In genomic region chr7:29405891-29406290, GRCh38 we compare ENCODE assay signal across 22 cellular contexts.
DNase-seq lines count a peak whose midpoint lies in the region; ATAC-seq and TF ChIP-seq lines count a peak whose summit lies in the region.
"Had no signal": no experiment of that assay in that cellular context is flagged by ENCODE, and none has a peak within 500 bp of the region (broad histone marks: within the 10 kb centered on the region; RNA-seq: fewer than 3 reads in every experiment).

No MANE protein-coding gene starts in this region.

- DNase-seq in HuH-7 (ENCODE audit: low spot score), result peak; percentile 45
- no peak for DNase-seq in hepatocyte (ENCODE audit: low spot score)
- DNase-seq in mucosa of descending colon, result no peak
- DNase-seq in DMS153 treated with DMSO at 0.1 percent for 48 hours (lab: John Stamatoyannopoulos, UW; ENCODE audit: unreplicated experiment), result no peak
- no peak for DNase-seq in HCEC 1CT
- DNase-seq: BE2C; DMS79 treated with DMSO at 0.1 percent for 48 hours; GM23248; KG1; NCI-H1092; NCI-H1436; NCI-H2029; NCI-H345; NCI-H524; NCI-H774; NK-92 treated with Interleukin-12 subunit alpha and Interleukin-12 subunit beta, amount 100 ng/mL, for 24 hours; Peyer's patch had no signal

- H3K27me3 ChIP-seq in hepatocyte, result no peaks in the 10 kb centered on the region
- H3K27me3 ChIP-seq: Peyer's patch had no signal

- H3K9me2 ChIP-seq in hepatocyte (replicated peaks; ENCODE audit: insufficient read depth), result no peaks in the 10 kb centered on the region

- H3K4me3 ChIP-seq in hepatocyte (no peak overlapping the region), mucosa of descending colon (no peak overlapping the region)
- H3K4me3 ChIP-seq: A549, GM12878, GM23248, Peyer's patch had no signal

- no peaks in the 10 kb centered on the region for H3K9me3 ChIP-seq in hepatocyte (ENCODE audit: low read depth)
- no peaks in the 10 kb centered on the region for H3K9me3 ChIP-seq in mucosa of descending colon
- H3K9me3 ChIP-seq: A549, BE2C, Peyer's patch had no signal

- TF ChIP-seq CTCF in hepatocyte (IDR thresholded peaks at IDR 0.05; ENCODE audit: poor library complexity), result no peak
- no peak for TF ChIP-seq CTCF in mucosa of descending colon (IDR thresholded peaks at IDR 0.05)

- H3K79me2 ChIP-seq in hepatocyte, result no peaks in the 10 kb centered on the region

- intact Hi-C loops in mucosa of descending colon (cut with DNase I, micrococcal nuclease), result loop anchor here (5.0 to 10.0 kb wide), 4 partner anchors 214 to 484 kb away; partner anchors contain the start of gene CHN2 (in 1 of the 2)

- H3K27ac ChIP-seq in hepatocyte, result peak overlapping the region; percentile 35
- H3K27ac ChIP-seq: A549, GM23248, Peyer's patch had no signal

- H3K4me1 ChIP-seq in hepatocyte (ENCODE audit: insufficient read depth) (no peaks in the 10 kb centered on the region), mucosa of descending colon (ENCODE audit: low read depth) (peaks cover 9% of the 10 kb centered on the region)
- H3K4me1 ChIP-seq: A549, BE2C, Peyer's patch had no signal

- no peak overlapping the region for H3K4me2 ChIP-seq in hepatocyte
- H3K4me2 ChIP-seq: A549 had no signal

- no peak overlapping the region for H2AFZ ChIP-seq in hepatocyte
- H2AFZ ChIP-seq: GM23248 had no signal

- no peaks in the 10 kb centered on the region for H3K36me3 ChIP-seq in hepatocyte (replicated peaks; ENCODE audit: insufficient read depth, low read depth)
- H3K36me3 ChIP-seq in mucosa of descending colon (ENCODE audit: low read depth), result no peaks in the 10 kb centered on the region
- H3K36me3 ChIP-seq: BE2C had no signal

- 83% methylated on average over 5 of the region's 5 CpGs for WGBS in hepatocyte (ENCODE audit: low lambda C conversion rate, missing lambda C conversion rate)

- no peaks in the 10 kb centered on the region for H4K20me1 ChIP-seq in hepatocyte (ENCODE audit: insufficient read depth, poor library complexity, severe bottlenecking)

- peak; percentile 59 for ATAC-seq in mucosa of descending colon
- ATAC-seq in GM19351 (IDR thresholded peaks at IDR 0.05; ENCODE audit: unreplicated experiment), result no peak
- ATAC-seq in HG03432 (IDR thresholded peaks at IDR 0.05; ENCODE audit: unreplicated experiment), result no peak
- ATAC-seq: A549, GM12878, SK-N-SH treated with all-trans-retinoic acid at 6 μM for 48 hours had no signal
